Comparison of ENCODE assay signal across 6 cellular contexts in genomic region chr7:32076807-32077206, GRCh38. TPM values are rescaled to one million over a fixed set of nuclear protein-coding genes. Genes with fewer than 3 reads are reported as not detected.
"Had no signal": no experiment of that assay in that cellular context is flagged by ENCODE, and none has a peak within 500 bp of the region (broad histone marks: within the 10 kb centered on the region; RNA-seq: fewer than 3 reads in every experiment).

No MANE protein-coding gene starts in this region.

RNA-seq across cellular contexts. Expression of gene PDE1C, which starts 6.6 kb away (rescaled TPM):
- total RNA-seq: activated CD8-positive, alpha-beta T cell treated with anti-CD3 and anti-CD28 coated beads for 36 hours; activated naive CD8-positive, alpha-beta T cell treated with anti-CD3 and anti-CD28 coated beads for 36 hours; activated T-cell treated with anti-CD3 and anti-CD28 coated beads, Interleukin-2, amount 50 U/mL, for 72 hours; activated T-helper 2 cell treated with anti-CD3 and anti-CD28 coated beads, Interferon-gamma antibody, Interleukin-2, Interleukin-4, amounts not matched to agents 10 μg/mL and 5 μg/mL and 100 μg/mL, durations not matched to agents 14 hours and 24 hours and 36 hours; K562; T-helper 1 cell treated with Interleukin-12 subunit alpha and Interleukin-12 subunit beta and Interleukin-4 antibody, amounts not matched to agents 30 ng/mL and 1 ng/mL, for 36 hours had no signal
